33 cellular contexts compared by ENCODE assay signal in genomic region chr15:47743385-47743784, GRCh38. TPM values are rescaled to one million over a fixed set of nuclear protein-coding genes. Genes with fewer than 3 reads are reported as not detected.
"Had no signal": no experiment of that assay in that cellular context is flagged by ENCODE, and none has a peak within 500 bp of the region (broad histone marks: within the 10 kb centered on the region; RNA-seq: fewer than 3 reads in every experiment).

No MANE protein-coding gene starts in this region.

- H3K27me3 ChIP-seq: brain microvascular endothelial cell, esophagus squamous epithelium, gastroesophageal sphincter had no signal

- H3K4me1 ChIP-seq: esophagus squamous epithelium had no signal

- H3K27ac Mint-ChIP-seq: activated CD8-positive, alpha-beta T cell treated with anti-CD3 and anti-CD28 coated beads for 36 hours; activated naive CD8-positive, alpha-beta T cell; activated T-helper 17 cell treated with anti-CD3 and anti-CD28 coated beads, Interleukin-2, amount 50 U/mL, for 72 hours; dendritic cell treated with granulocyte-macrophage colony-stimulating factor and Interleukin-4, amounts not matched to agents 40 ng/mL and 50 ng/mL, for 4 days; effector memory CD8-positive, alpha-beta T cell had no signal

- DNase-seq: activated CD4-positive, alpha-beta T cell treated with anti-CD3 and anti-CD28 coated beads for 48 hours; activated CD4-positive, alpha-beta T cell treated with anti-CD3 and anti-CD28 coated beads, Interleukin-2, amount 50 U/mL, for 1 hour; activated CD4-positive, alpha-beta T cell treated with anti-CD3 and anti-CD28 coated beads, Interleukin-2, amount 50 U/mL, for 48 hours; activated CD8-positive, alpha-beta memory T cell treated with anti-CD3 and anti-CD28 coated beads for 24 hours; activated CD8-positive, alpha-beta T cell treated with anti-CD3 and anti-CD28 coated beads for 36 hours; activated effector memory CD4-positive, alpha-beta T cell treated with Interleukin-2 at 50 U/mL for 16 hours; activated gamma-delta T cell treated with Interleukin-2 at 50 U/mL for 16 hours; activated naive CD4-positive, alpha-beta T cell treated with anti-CD3 and anti-CD28 coated beads, Interleukin-2, amount 50 U/mL, for 16 hours; activated naive CD4-positive, alpha-beta T cell treated with Interleukin-2 at 50 U/mL for 16 hours; activated T-cell treated with anti-CD3 and anti-CD28 coated beads, Interleukin-2, amount 50 U/mL, for 4 hours; amniotic stem cell; anterior cingulate cortex; brain microvascular endothelial cell; effector CD4-positive, alpha-beta T cell; effector memory CD8-positive, alpha-beta T cell; esophagus squamous epithelium; foreskin melanocyte; head of caudate nucleus; T-helper 2 cell had no signal

- H3K36me3 Mint-ChIP-seq: activated naive CD8-positive, alpha-beta T cell; WTC11 had no signal

- H3K9me3 ChIP-seq: esophagus squamous epithelium, gastroesophageal sphincter had no signal

- H3K27ac ChIP-seq: brain microvascular endothelial cell, coronary artery, epithelial cell of prostate, esophagus squamous epithelium, gastroesophageal sphincter, VCaP had no signal

- H3K36me3 ChIP-seq: brain microvascular endothelial cell, esophagus squamous epithelium had no signal

- H3K4me1 Mint-ChIP-seq: activated T-helper 17 cell treated with anti-CD3 and anti-CD28 coated beads, Interleukin-2, amount 50 U/mL, for 72 hours; central memory CD8-positive, alpha-beta T cell had no signal

- FAIRE-seq: astrocyte, endometrium, endothelial cell of umbilical vein, TTC549 had no signal

- H3K4me3 ChIP-seq: coronary artery, esophagus squamous epithelium, gastroesophageal sphincter had no signal

- H3K27me3 Mint-ChIP-seq: activated naive CD8-positive, alpha-beta T cell; central memory CD8-positive, alpha-beta T cell; dendritic cell treated with granulocyte-macrophage colony-stimulating factor and Interleukin-4, amounts not matched to agents 40 ng/mL and 50 ng/mL, for 4 days had no signal

- H3K9me3 Mint-ChIP-seq: activated CD8-positive, alpha-beta T cell treated with anti-CD3 and anti-CD28 coated beads for 36 hours; activated T-cell treated with anti-CD3 and anti-CD28 coated beads, Interleukin-2, amount 50 U/mL, for 4 hours; activated T-helper 17 cell treated with anti-CD3 and anti-CD28 coated beads, Interleukin-2, amount 50 U/mL, for 72 hours; central memory CD8-positive, alpha-beta T cell; dendritic cell treated with granulocyte-macrophage colony-stimulating factor and Interleukin-4, amounts not matched to agents 40 ng/mL and 50 ng/mL, for 4 days; WTC11 had no signal

- H3K4me3 Mint-ChIP-seq: activated CD8-positive, alpha-beta T cell treated with anti-CD3 and anti-CD28 coated beads for 36 hours; activated naive CD8-positive, alpha-beta T cell; activated T-cell treated with anti-CD3 and anti-CD28 coated beads, Interleukin-2, amount 50 U/mL, for 4 hours; activated T-helper 17 cell treated with anti-CD3 and anti-CD28 coated beads, Interleukin-2, amount 50 U/mL, for 72 hours; central memory CD8-positive, alpha-beta T cell; dendritic cell treated with granulocyte-macrophage colony-stimulating factor and Interleukin-4, amounts not matched to agents 40 ng/mL and 50 ng/mL, for 4 days; effector memory CD8-positive, alpha-beta T cell had no signal

- ATAC-seq: activated CD8-positive, alpha-beta T cell treated with anti-CD3 and anti-CD28 coated beads for 36 hours; activated T-cell treated with anti-CD3 and anti-CD28 coated beads, Interleukin-2, amount 50 U/mL, for 4 hours; activated T-helper 17 cell treated with anti-CD3 and anti-CD28 coated beads, Interleukin-2, amount 50 U/mL, for 72 hours; effector memory CD8-positive, alpha-beta T cell; gastroesophageal sphincter had no signal

RNA-seq across cellular contexts. Expression of gene SEMA6D, which starts 26.1 kb away (rescaled TPM):
- total RNA-seq: activated CD8-positive, alpha-beta T cell treated with anti-CD3 and anti-CD28 coated beads for 36 hours; activated T-cell treated with anti-CD3 and anti-CD28 coated beads, Interleukin-2, amount 50 U/mL, for 4 hours; activated T-helper 17 cell treated with anti-CD3 and anti-CD28 coated beads, Interleukin-2, amount 50 U/mL, for 72 hours; T-helper 1 cell treated with Interleukin-12 subunit alpha and Interleukin-12 subunit beta and Interleukin-4 antibody, amounts not matched to agents 30 ng/mL and 1 ng/mL, for 36 hours had no signal
